ENCODE assay signal across 14 cellular contexts in genomic region chr17:39080416-39081179, GRCh38.
DNase-seq lines count a peak whose midpoint lies in the region; ATAC-seq, FAIRE-seq and TF ChIP-seq lines count a peak whose summit lies in the region.
"Had no signal": no experiment of that assay in that cellular context is flagged by ENCODE, and none has a peak within 500 bp of the region (broad histone marks: within the 10 kb centered on the region; RNA-seq: fewer than 3 reads in every experiment).

No MANE protein-coding gene starts in this region.

- CTCF ChIA-PET in GM12878 (lab: Yijun Ruan, JAX): interaction anchor here (0.8 to 1.5 kb wide), 2 partner anchors 18 to 98 kb away, joined by 3 to 5 read pairs; no protein-coding TSS in a partner anchor

- POLR2A ChIA-PET in GM12878 (lab: Charles Lee): no interaction called here

- H3K27ac ChIP-seq in GM12878 (ENCODE audit: control insufficient read depth, insufficient read depth) (no peak overlapping the region), right cardiac atrium (ENCODE audit: low read length) (no peak overlapping the region), uterus (peak overlapping the region in 1 of 2 donors; percentile 50)
- H3K27ac ChIP-seq: 22Rv1 had no signal

- no TSS peak for BruUV-seq in GM12878 (replicated peaks; lab: Mats Ljungman, UMichigan)

- no peak overlapping the region for H3K4me3 ChIP-seq in GM12878
- H3K4me3 ChIP-seq in right cardiac atrium (ENCODE audit: low read length): no peak overlapping the region
- H3K4me3 ChIP-seq in uterus: no peak overlapping the region

- H3K4me2 ChIP-seq in GM12878 (ENCODE audit: control insufficient read depth, insufficient read depth): no peak overlapping the region

- TF ChIP-seq EP300 in GM12878 (IDR thresholded peaks at IDR 0.05; ENCODE audit: borderline replicate concordance in 1 of 2, control insufficient read depth in 1 of 2, low read depth in 2 of 2, low read length in 2 of 2): no peak

- no peak for TF ChIP-seq POLR2A in GM12878 (IDR thresholded peaks at IDR 0.05; ENCODE audit: low read depth, low read length)
- TF ChIP-seq POLR2A in uterus (IDR thresholded peaks at IDR 0.05): no peak

- no peaks in the 10 kb centered on the region for H3K79me2 ChIP-seq in GM12878 (ENCODE audit: control insufficient read depth, insufficient read depth, low read length)

- no peak for TF ChIP-seq RAD21 in GM12878 (IDR thresholded peaks at IDR 0.05; ENCODE audit: insufficient read depth, low read depth, low read length)

- 31% methylated on average over 7 of the region's 7 CpGs for WGBS in GM12878 (ENCODE audit: insufficient coverage, insufficient replicate concordance, low lambda C conversion rate, missing lambda C conversion rate)
- 67% methylated on average over 7 of the region's 7 CpGs for WGBS in right cardiac atrium

- H4K20me1 ChIP-seq in GM12878 (ENCODE audit: control insufficient read depth, insufficient read depth): no peaks in the 10 kb centered on the region

- peaks cover 0 to 3% of the 10 kb centered on the region in 2 experiments; a peak in 3 of 4 replicates for H3K27me3 ChIP-seq in GM12878 (replicated peaks in 1 of 2; ENCODE audit: control insufficient read depth in 2 of 2, insufficient read depth in 2 of 2, low read length in 1 of 2)
- H3K27me3 ChIP-seq in right cardiac atrium (ENCODE audit: control insufficient read depth, insufficient read depth): no peaks in the 10 kb centered on the region
- H3K27me3 ChIP-seq in uterus: no peaks in the 10 kb centered on the region

- intact Hi-C loops in GM12878 (cut with micrococcal nuclease; ENCODE audit: unreplicated experiment): no loop called here
- intact Hi-C loops in right cardiac atrium (cut with DNase I): loop anchor here in 1 of 4 donors (5.0 kb wide), 1 partner anchor 72 kb away; the partner anchor contains the start of gene PLXDC1
- intact Hi-C loops in uterus (cut with DNase I; ENCODE audit: low total_unique reads): no loop called here

- DNase-seq in DMS 273 (lab: John Stamatoyannopoulos, UW; ENCODE audit: unreplicated experiment): peak; percentile 39
- DNase-seq in DMS 273 treated with DMSO at 0.1 percent for 48 hours (lab: John Stamatoyannopoulos, UW): no peak
- no peak for DNase-seq in GM12878 (ENCODE audit: low read depth, low spot score)
- DNase-seq in right cardiac atrium: peak; percentile 54 to 85 (median 80)
- DNase-seq in uterus: peak; percentile 39 to 65
- DNase-seq in NCI-H2029 (lab: John Stamatoyannopoulos, UW): no peak
- DNase-seq: activated CD4-positive, alpha-beta memory T cell treated with anti-CD3 and anti-CD28 coated beads, Interleukin-2, amount 10 ng/mL, durations not matched to agents 7 days and 5 days; activated naive CD8-positive, alpha-beta T cell treated with anti-CD3 and anti-CD28 coated beads for 36 hours; effector CD4-positive, alpha-beta T cell; stimulated activated CD4-positive, alpha-beta T cell treated with anti-CD3 and anti-CD28 coated beads, Interleukin-4, amount 100 ng/mL, for 4 hours had no signal

- H2AFZ ChIP-seq in GM12878 (ENCODE audit: control insufficient read depth, low read depth, low read length): no peak overlapping the region; the same call in 1 of the 2 replicates

- in situ Hi-C loops in GM12878 (cut with MboI): no loop called here

- no peak for ATAC-seq in GM12878
- ATAC-seq in right cardiac atrium: peak; percentile 35 to 44
- no peak for ATAC-seq in HG02870 (IDR thresholded peaks at IDR 0.05; ENCODE audit: unreplicated experiment)
- no peak for ATAC-seq in HG03439 (IDR thresholded peaks at IDR 0.05; ENCODE audit: unreplicated experiment)

- H3K4me1 ChIP-seq in GM12878 (ENCODE audit: control insufficient read depth, insufficient read depth, low read length) (no peaks in the 10 kb centered on the region), right cardiac atrium (ENCODE audit: control insufficient read depth, insufficient read depth, low read length) (peaks cover 7% of the 10 kb centered on the region), uterus (no peaks in the 10 kb centered on the region)

- TF ChIP-seq CTCF in GM12878 (IDR thresholded peaks at IDR 0.05 in 2 of 3, conservative IDR thresholded peaks at IDR 0.05 in 1 of 3; ENCODE audit: control insufficient read depth in 2 of 3, extremely low read depth in 1 of 3, insufficient read depth in 1 of 3, low read depth in 3 of 3, low read length in 3 of 3) (no peak), uterus (IDR thresholded peaks at IDR 0.05) (no peak)

- H3K36me3 ChIP-seq in GM12878 (ENCODE audit: control insufficient read depth in 2 of 2, insufficient read depth in 2 of 2, low read length in 1 of 2): no peaks in the 10 kb centered on the region
- H3K36me3 ChIP-seq in uterus: no peaks in the 10 kb centered on the region

- FAIRE-seq in GM12878 (lab: Jason Lieb, UNC): no peak
- FAIRE-seq: H54 had no signal

- no peak overlapping the region for H3K9ac ChIP-seq in GM12878 (ENCODE audit: control insufficient read depth, insufficient read depth, low read length)

- no peaks in the 10 kb centered on the region for H3K9me3 ChIP-seq in GM12878 (replicated peaks; ENCODE audit: control insufficient read depth, insufficient read depth, low read length)
- H3K9me3 ChIP-seq in right cardiac atrium (ENCODE audit: control insufficient read depth, low read length): no peaks in the 10 kb centered on the region
- H3K9me3 ChIP-seq in uterus: no peaks in the 10 kb centered on the region

- RAD21 ChIA-PET in GM12878 (lab: Charles Lee; ENCODE audit: unreplicated experiment): interaction anchor here (0.7 to 2.3 kb wide), 3 partner anchors 71 to 98 kb away, joined by 3 to 8 read pairs (median 3); partner anchors contain the start of gene PLXDC1

- SMC1A ChIA-PET in GM12878 (lab: Charles Lee; ENCODE audit: uncharacterized antibody, unreplicated experiment): interaction anchor here (0.8 to 1.3 kb wide), 2 partner anchors 10 to 14 kb away, joined by 3 to 4 read pairs; no protein-coding TSS in a partner anchor

TF ChIP-seq in GM12878, 131 proteins besides CTCF, POLR2A, EP300 and RAD21:
- TF ChIP-seq STAT3 (IDR thresholded peaks at IDR 0.05; ENCODE audit: low read depth, low read length): no peak
- no peak for TF ChIP-seq MYB (IDR thresholded peaks at IDR 0.05; ENCODE audit: borderline replicate concordance, low read depth, low read length)
- TF ChIP-seq RAD51 (IDR thresholded peaks at IDR 0.05): 0 out of 2 replicates have a peak, but pooled peaks have one; percentile 17

Comparison
In these comparisons a context has a peak if more than half of its experiments do, and no peak if none do; other contexts are left out.
1. DNase-seq: peak in DMS 273 (single experiment), right cardiac atrium (3 of 3) and uterus (2 of 2); none in DMS 273 treated with DMSO at 0.1 percent for 48 hours (single experiment), GM12878 (single experiment) and NCI-H2029 (single experiment).
2. ATAC-seq: peak in right cardiac atrium (2 of 2); none in GM12878 (single experiment), HG02870 (single experiment) and HG03439 (single experiment).